Comparison of ENCODE assay signal across 30 cellular contexts in genomic region chr4:145266881-145267280, GRCh38.
"Had no signal": no experiment of that assay in that cellular context is flagged by ENCODE, and none has a peak within 500 bp of the region (broad histone marks: within the 10 kb centered on the region; RNA-seq: fewer than 3 reads in every experiment).

No MANE protein-coding gene starts in this region.

- H3K9me3 ChIP-seq: adrenal gland, body of pancreas, esophagus muscularis mucosa, gastrocnemius medialis, heart left ventricle had no signal

- DNase-seq: activated CD4-positive, alpha-beta memory T cell treated with anti-CD3 and anti-CD28 coated beads for 36 hours; activated CD4-positive, alpha-beta T cell treated with anti-CD3 and anti-CD28 coated beads for 36 hours; activated CD4-positive, alpha-beta T cell treated with anti-CD3 and anti-CD28 coated beads, Interleukin-2, amount 10 ng/mL, durations not matched to agents 24 days and 14 days; activated CD4-positive, CD25-positive, alpha-beta regulatory T cell; activated CD4-positive, CD25-positive, alpha-beta regulatory T cell treated with anti-CD3 and anti-CD28 coated beads, Interleukin-2, amount 50 U/mL, for 72 hours; activated CD8-positive, alpha-beta memory T cell treated with anti-CD3 and anti-CD28 coated beads, Interleukin-2, amount 10 ng/mL, durations not matched to agents 7 days and 5 days; activated CD8-positive, alpha-beta memory T cell treated with anti-CD3 and anti-CD28 coated beads, Interleukin-2, amount 50 U/mL, for 4 hours; activated CD8-positive, alpha-beta T cell treated with anti-CD3 and anti-CD28 coated beads, Interleukin-2, amount 10 ng/mL, durations not matched to agents 7 days and 5 days; activated effector memory CD4-positive, alpha-beta T cell treated with anti-CD3 and anti-CD28 coated beads, Interleukin-2, amount 50 U/mL, for 16 hours; activated naive CD4-positive, alpha-beta T cell treated with anti-CD3 and anti-CD28 coated beads for 36 hours; activated naive CD8-positive, alpha-beta T cell treated with anti-CD3 and anti-CD28 coated beads for 36 hours; activated naive CD8-positive, alpha-beta T cell treated with anti-CD3 and anti-CD28 coated beads, Interleukin-2, amount 50 U/mL, for 24 hours; activated T-cell treated with anti-CD3 and anti-CD28 coated beads, Interleukin-2, amount 50 U/mL, for 1 hour; activated T-cell treated with anti-CD3 and anti-CD28 coated beads, Interleukin-2, amount 50 U/mL, for 48 hours; adrenal gland; amygdala; aorta; body of pancreas; caudate nucleus; cortex of kidney; dermis blood vessel endothelial cell; effector CD4-positive, alpha-beta T cell; effector memory CD8-positive, alpha-beta T cell; erythroblast; foreskin keratinocyte; gastrocnemius medialis; glutamatergic neuron; heart left ventricle; T-helper 2 cell had no signal

- H3K4me3 ChIP-seq: adrenal gland, body of pancreas, esophagus muscularis mucosa, gastrocnemius medialis, heart left ventricle had no signal

- ATAC-seq: activated CD4-positive, alpha-beta T cell treated with anti-CD3 and anti-CD28 coated beads for 36 hours; activated CD8-positive, alpha-beta memory T cell treated with anti-CD3 and anti-CD28 coated beads, Interleukin-2, amount 10 ng/mL, durations not matched to agents 7 days and 5 days; activated CD8-positive, alpha-beta T cell treated with anti-CD3 and anti-CD28 coated beads, Interleukin-2, amount 10 ng/mL, durations not matched to agents 7 days and 5 days; activated naive CD8-positive, alpha-beta T cell treated with anti-CD3 and anti-CD28 coated beads, Interleukin-2, amount 50 U/mL, for 24 hours; body of pancreas; effector memory CD8-positive, alpha-beta T cell; foreskin keratinocyte; gastrocnemius medialis; heart left ventricle had no signal

- H3K36me3 ChIP-seq: adrenal gland, esophagus muscularis mucosa, gastrocnemius medialis, heart left ventricle had no signal

- H3K27ac ChIP-seq: adrenal gland, body of pancreas, esophagus muscularis mucosa, foreskin keratinocyte, gastrocnemius medialis, heart left ventricle had no signal
